ENCODE assay signal across 8 cellular contexts in genomic region chr2:177262137-177262536, GRCh38. TPM values are rescaled to one million over a fixed set of nuclear protein-coding genes. Genes with fewer than 3 reads are reported as not detected.
DNase-seq lines count a peak whose midpoint lies in the region; ATAC-seq and TF ChIP-seq lines count a peak whose summit lies in the region.

No MANE protein-coding gene starts in this region.

- H3K36me3 ChIP-seq in right atrium auricular region (no peaks in the 10 kb centered on the region), ascending aorta (no peaks in the 10 kb centered on the region), lower lobe of right lung (no peaks in the 10 kb centered on the region), vagina (peaks cover 0 to 4% of the 10 kb centered on the region in 2 donors)

- H3K27me3 ChIP-seq in right atrium auricular region = no peaks in the 10 kb centered on the region
- no peaks in the 10 kb centered on the region for H3K27me3 ChIP-seq in ascending aorta
- H3K27me3 ChIP-seq in lower lobe of right lung (ENCODE audit: low read depth) = no peaks in the 10 kb centered on the region
- H3K27me3 ChIP-seq in vagina = no peaks in the 10 kb centered on the region

- no peak for TF ChIP-seq POLR2A in vagina (IDR thresholded peaks at IDR 0.05)

- H3K27ac ChIP-seq in right atrium auricular region (peak overlapping the region; percentile 100), ascending aorta (peak overlapping the region; percentile 99 to 100), lower lobe of right lung (peak overlapping the region; percentile 100), vagina (peak overlapping the region; percentile 100)

- H3K4me1 ChIP-seq in right atrium auricular region (peaks cover 0 to 60% of the 10 kb centered on the region in 2 donors), ascending aorta (peaks cover 5 to 38% of the 10 kb centered on the region in 2 donors), lower lobe of right lung (peaks cover 66% of the 10 kb centered on the region), vagina (peaks cover 69% of the 10 kb centered on the region)

- intact Hi-C loops in Right ventricle myocardium inferior (cut with DNase I) (loop anchor here (5.0 to 10.0 kb wide), 3 partner anchors 35 to 493 kb away; partner anchors contain the start of gene AGPS), ascending aorta (cut with DNase I) (loop anchor here (5.0 kb wide), 1 partner anchor 35 kb away; no protein-coding TSS in a partner anchor), lower lobe of right lung (cut with DNase I) (loop anchor here (10.0 kb wide), 1 partner anchor 97 kb away; no protein-coding TSS in a partner anchor), vagina (cut with DNase I) (loop anchor here (5.0 kb wide), 2 partner anchors 70 to 95 kb away; no protein-coding TSS in a partner anchor)

- TF ChIP-seq CTCF in right atrium auricular region (IDR thresholded peaks at IDR 0.05) = no peak
- no peak for TF ChIP-seq CTCF in ascending aorta (IDR thresholded peaks at IDR 0.05)
- TF ChIP-seq CTCF in lower lobe of right lung (IDR thresholded peaks at IDR 0.05) = no peak
- no peak for TF ChIP-seq CTCF in vagina (IDR thresholded peaks at IDR 0.05)

- H3K9me3 ChIP-seq in right atrium auricular region (no peaks in the 10 kb centered on the region), ascending aorta (no peaks in the 10 kb centered on the region), lower lobe of right lung (no peaks in the 10 kb centered on the region), vagina (no peaks in the 10 kb centered on the region)

- DNase-seq in right atrium auricular region (ENCODE audit: low spot score) = no peak
- no peak for DNase-seq in Right ventricle myocardium inferior (ENCODE audit: missing footprints)
- DNase-seq in ascending aorta (ENCODE audit: low spot score in 2 of 2) = no peak
- DNase-seq in lower lobe of right lung = no peak
- no peak for DNase-seq in vagina (ENCODE audit: extremely low spot score in 2 of 2)
- no peak for DNase-seq in HuH-7.5 (ENCODE audit: low spot score)

- H3K4me3 ChIP-seq in right atrium auricular region (peak overlapping the region; percentile 89 to 99), ascending aorta (peak overlapping the region; percentile 76 to 97), lower lobe of right lung (peak overlapping the region; percentile 94), vagina (peak overlapping the region; percentile 74 to 97)

- ATAC-seq in Right ventricle myocardium inferior = no peak
- ATAC-seq in lower lobe of right lung = no peak
- no peak for ATAC-seq in GM21390 (IDR thresholded peaks at IDR 0.05; ENCODE audit: unreplicated experiment)
- no peak for ATAC-seq in GM18861 (IDR thresholded peaks at IDR 0.05; ENCODE audit: unreplicated experiment)

RNA-seq across cellular contexts. Expression of gene NFE2L2, which starts 2.4 kb away (rescaled TPM):
- 10 to 100 TPM; 68.2 to 84.1 TPM for total RNA-seq in right atrium auricular region
- total RNA-seq in Right ventricle myocardium inferior = 53.4 TPM
- total RNA-seq in ascending aorta = 99.3 TPM
- 105 TPM for total RNA-seq in lower lobe of right lung
- 147 TPM for total RNA-seq in vagina

RNA-seq across cellular contexts. Expression of gene HNRNPA3, which starts 49.5 kb away (rescaled TPM):
- total RNA-seq in right atrium auricular region (10 to 100 TPM; 24.1 to 28.1 TPM), Right ventricle myocardium inferior (66.6 TPM), ascending aorta (32.9 TPM), lower lobe of right lung (132 TPM), vagina (77.8 TPM)
